33 cellular contexts compared by ENCODE assay signal in the genomic region with DNA sequence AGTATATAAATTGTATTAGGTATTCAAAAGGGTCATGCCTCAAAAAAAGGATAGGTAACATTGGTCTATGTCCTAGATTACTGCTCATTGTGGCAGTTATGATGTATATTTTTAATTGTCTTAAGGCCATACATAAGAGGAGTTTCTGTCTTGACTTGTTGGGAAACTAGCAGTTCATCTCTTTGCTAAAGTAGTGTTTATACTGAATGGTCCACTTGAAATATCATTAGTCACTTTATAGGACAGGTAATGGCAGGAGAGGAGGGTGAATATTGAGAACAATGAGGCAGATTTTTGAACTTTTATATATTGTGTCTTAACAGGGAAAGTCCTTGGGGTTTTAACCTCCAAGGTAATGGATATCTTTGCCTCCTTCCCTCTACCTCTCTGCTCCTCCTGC. TPM values are rescaled to one million over a fixed set of nuclear protein-coding genes. Genes with fewer than 3 reads are reported as not detected.
"Had no signal": no experiment of that assay in that cellular context is flagged by ENCODE, and none has a peak within 500 bp of the region (broad histone marks: within the 10 kb centered on the region; RNA-seq: fewer than 3 reads in every experiment).

No MANE protein-coding gene starts in this region.

- H3K27ac ChIP-seq: adrenal gland, body of pancreas, breast epithelium, PC-9, RWPE1 had no signal

- DNase-seq: activated CD4-positive, alpha-beta T cell treated with anti-CD3 and anti-CD28 coated beads for 36 hours; activated CD4-positive, alpha-beta T cell treated with anti-CD3 and anti-CD28 coated beads, Interleukin-2, amount 10 ng/mL, durations not matched to agents 7 days and 5 days; activated CD4-positive, alpha-beta T cell treated with anti-CD3 and anti-CD28 coated beads, Interleukin-2, amount 50 U/mL, for 48 hours; activated CD8-positive, alpha-beta T cell treated with anti-CD3 and anti-CD28 coated beads, Interleukin-2, amount 10 ng/mL, durations not matched to agents 7 days and 5 days; activated gamma-delta T cell treated with Interleukin-2 at 50 U/mL for 16 hours; activated naive CD4-positive, alpha-beta T cell treated with anti-CD3 and anti-CD28 coated beads for 36 hours; activated T-cell treated with anti-CD3 and anti-CD28 coated beads for 4 hours; activated T-cell treated with anti-CD3 and anti-CD28 coated beads, Interleukin-2, amount 50 U/mL, for 4 hours; adrenal gland; body of pancreas; caudate nucleus; cerebellar nuclear complex; Karpas-422; KBM-7; MG63; NCI-H1048; NCI-H146; NCI-H2081; NCI-H446; NCI-H524 treated with DMSO at 0.1 percent for 48 hours; SIG-M5; T-cell; T-helper 2 cell; T-helper 9 cell had no signal

- H3K27me3 ChIP-seq: adrenal gland, body of pancreas, breast epithelium, MG63 had no signal

- H3K4me1 ChIP-seq: adrenal gland, body of pancreas, breast epithelium had no signal

- ATAC-seq: activated CD4-positive, alpha-beta T cell treated with anti-CD3 and anti-CD28 coated beads for 36 hours; activated CD4-positive, CD25-positive, alpha-beta regulatory T cell treated with anti-CD3 and anti-CD28 coated beads, Interleukin-2, amount 50 U/mL, for 24 hours; activated CD8-positive, alpha-beta T cell treated with anti-CD3 and anti-CD28 coated beads, Interleukin-2, amount 10 ng/mL, durations not matched to agents 7 days and 5 days; activated naive CD4-positive, alpha-beta T cell treated with anti-CD3 and anti-CD28 coated beads, Interleukin-2, amount 50 U/mL, for 72 hours; activated T-cell treated with anti-CD3 and anti-CD28 coated beads, Interleukin-2, amount 50 U/mL, for 4 hours; body of pancreas; Right ventricle myocardium inferior; SK-N-SH treated with all-trans-retinoic acid at 6 μM for 48 hours; T-cell; WTC11 had no signal

RNA-seq across cellular contexts. Expression of gene TP63, which starts 58.4 kb away (rescaled TPM):
- total RNA-seq: activated CD8-positive, alpha-beta T cell treated with anti-CD3 and anti-CD28 coated beads, Interleukin-2, amount 10 ng/mL, durations not matched to agents 7 days and 5 days; body of pancreas; Right ventricle myocardium inferior; SK-MEL-5 had no signal
